Comparison of ENCODE assay signal across 1 cellular context in genomic region chr12:87982208-87982607, GRCh38.
TF ChIP-seq lines count a peak whose summit lies in the region.

No MANE protein-coding gene starts in this region.

TF ChIP-seq in IMR-90, 13 proteins besides CTCF, POLR2A, EP300 and RAD21 (continued from another document):
- TF ChIP-seq RCOR1 (IDR thresholded peaks at IDR 0.05; ENCODE audit: insufficient replicate concordance, low read length) (no peak), ELK1 (IDR thresholded peaks at IDR 0.05; ENCODE audit: borderline replicate concordance, low read depth, low read length) (no peak), MAZ (IDR thresholded peaks at IDR 0.05; ENCODE audit: borderline replicate concordance, low read depth, low read length) (no peak)
